Comparison of ENCODE assay signal across 21 cellular contexts in genomic region chr17:79258042-79258441, GRCh38.
"Had no signal": no experiment of that assay in that cellular context is flagged by ENCODE, and none has a peak within 500 bp of the region (broad histone marks: within the 10 kb centered on the region; RNA-seq: fewer than 3 reads in every experiment).

No MANE protein-coding gene starts in this region.

- H3K36me3 Mint-ChIP-seq: immature natural killer cell, mesothelial cell of epicardium, naive B cell had no signal

- FAIRE-seq: colon, endothelial cell of umbilical vein, frontal cortex, kidney had no signal

- DNase-seq: dermis blood vessel endothelial cell; effector CD4-positive, alpha-beta T cell; effector memory CD4-positive, alpha-beta T cell; foreskin keratinocyte; heart left ventricle; immature natural killer cell; islet precursor cell; kidney; kidney glomerular epithelial cell; left colon; left lung; left ventricle myocardium superior; lower lobe of right lung; mesenchymal stem cell; mucosa of descending colon; naive B cell had no signal

- H3K4me3 Mint-ChIP-seq: immature natural killer cell, mesothelial cell of epicardium, naive B cell had no signal

- H3K9me3 Mint-ChIP-seq: immature natural killer cell, mesothelial cell of epicardium, naive B cell had no signal

- ATAC-seq: foreskin keratinocyte, gastroesophageal sphincter, heart left ventricle, left colon, left lung, left ventricle myocardium superior, lower lobe of right lung, mucosa of descending colon had no signal

- H3K27ac Mint-ChIP-seq: immature natural killer cell, mesothelial cell of epicardium, naive B cell had no signal

- H3K4me1 Mint-ChIP-seq: immature natural killer cell, mesothelial cell of epicardium had no signal
